Comparison of ENCODE assay signal across 1 cellular context in the genomic region with DNA sequence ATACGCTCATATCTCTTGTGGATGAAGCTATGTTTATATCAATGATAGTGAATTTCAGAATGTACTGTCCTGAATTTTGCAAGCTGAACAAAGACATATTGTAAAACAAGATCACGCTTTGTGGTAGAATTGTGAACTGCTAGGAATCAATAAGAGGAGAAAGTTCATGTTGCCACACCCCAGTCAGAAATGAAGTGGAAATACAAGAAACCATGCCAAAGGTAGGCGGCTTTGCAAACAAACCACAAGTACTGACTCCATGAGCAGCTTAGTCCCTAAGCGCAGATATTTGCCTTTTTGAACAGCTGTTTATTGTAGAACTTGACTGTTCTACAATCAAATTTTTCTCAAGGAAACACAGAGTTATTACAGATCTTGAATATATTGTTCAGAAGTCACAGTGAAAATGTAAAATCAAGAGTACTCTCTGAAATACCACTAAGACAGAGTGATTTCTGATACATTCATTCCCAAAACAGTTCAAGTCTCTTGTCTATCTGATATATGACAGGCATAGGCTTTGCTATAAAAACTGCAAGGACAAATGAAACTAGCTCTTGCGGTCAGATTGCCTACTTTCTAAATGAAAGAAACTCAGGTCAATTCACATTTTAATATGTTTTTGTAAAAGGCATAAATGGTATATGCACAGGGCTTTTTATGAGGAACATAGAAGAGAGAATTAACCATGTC.
TF ChIP-seq lines count a peak whose summit lies in the region.

No MANE protein-coding gene starts in this region.

TF ChIP-seq in HepG2, 621 proteins besides CTCF, POLR2A, EP300 and RAD21 (continued from another document and continues in another):
- TF ChIP-seq, protein P1, sequence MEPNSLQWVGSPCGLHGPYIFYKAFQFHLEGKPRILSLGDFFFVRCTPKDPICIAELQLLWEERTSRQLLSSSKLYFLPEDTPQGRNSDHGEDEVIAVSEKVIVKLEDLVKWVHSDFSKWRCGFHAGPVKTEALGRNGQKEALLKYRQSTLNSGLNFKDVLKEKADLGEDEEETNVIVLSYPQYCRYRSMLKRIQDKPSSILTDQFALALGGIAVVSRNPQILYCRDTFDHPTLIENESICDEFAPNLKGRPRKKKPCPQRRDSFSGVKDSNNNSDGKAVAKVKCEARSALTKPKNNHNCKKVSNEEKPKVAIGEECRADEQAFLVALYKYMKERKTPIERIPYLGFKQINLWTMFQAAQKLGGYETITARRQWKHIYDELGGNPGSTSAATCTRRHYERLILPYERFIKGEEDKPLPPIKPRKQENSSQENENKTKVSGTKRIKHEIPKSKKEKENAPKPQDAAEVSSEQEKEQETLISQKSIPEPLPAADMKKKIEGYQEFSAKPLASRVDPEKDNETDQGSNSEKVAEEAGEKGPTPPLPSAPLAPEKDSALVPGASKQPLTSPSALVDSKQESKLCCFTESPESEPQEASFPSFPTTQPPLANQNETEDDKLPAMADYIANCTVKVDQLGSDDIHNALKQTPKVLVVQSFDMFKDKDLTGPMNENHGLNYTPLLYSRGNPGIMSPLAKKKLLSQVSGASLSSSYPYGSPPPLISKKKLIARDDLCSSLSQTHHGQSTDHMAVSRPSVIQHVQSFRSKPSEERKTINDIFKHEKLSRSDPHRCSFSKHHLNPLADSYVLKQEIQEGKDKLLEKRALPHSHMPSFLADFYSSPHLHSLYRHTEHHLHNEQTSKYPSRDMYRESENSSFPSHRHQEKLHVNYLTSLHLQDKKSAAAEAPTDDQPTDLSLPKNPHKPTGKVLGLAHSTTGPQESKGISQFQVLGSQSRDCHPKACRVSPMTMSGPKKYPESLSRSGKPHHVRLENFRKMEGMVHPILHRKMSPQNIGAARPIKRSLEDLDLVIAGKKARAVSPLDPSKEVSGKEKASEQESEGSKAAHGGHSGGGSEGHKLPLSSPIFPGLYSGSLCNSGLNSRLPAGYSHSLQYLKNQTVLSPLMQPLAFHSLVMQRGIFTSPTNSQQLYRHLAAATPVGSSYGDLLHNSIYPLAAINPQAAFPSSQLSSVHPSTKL (CRISPR knock-in tag; IDR thresholded peaks at IDR 0.05) = peak; percentile 91
- TF ChIP-seq RBM22 (optimal IDR thresholded peaks at IDR 0.05; ENCODE audit: low read length) (no peak), NFYC (CRISPR knock-in tag; IDR thresholded peaks at IDR 0.05) (no peak), STAT5B (CRISPR knock-in tag; IDR thresholded peaks at IDR 0.05) (no peak), ZNF260 (CRISPR knock-in tag; IDR thresholded peaks at IDR 0.05; ENCODE audit: borderline replicate concordance, low read depth) (no peak), KDM1A (CRISPR knock-in tag; IDR thresholded peaks at IDR 0.05) (no peak), GABPB1 (CRISPR knock-in tag; IDR thresholded peaks at IDR 0.05) (no peak), MIER3 (CRISPR knock-in tag; IDR thresholded peaks at IDR 0.05; ENCODE audit: borderline replicate concordance) (no peak), ZNF589 (CRISPR knock-in tag; conservative IDR thresholded peaks at IDR 0.05) (no peak), SMAD1 (CRISPR knock-in tag; IDR thresholded peaks at IDR 0.05; ENCODE audit: borderline replicate concordance, low read depth) (no peak), KLF12 (CRISPR knock-in tag; IDR thresholded peaks at IDR 0.05; ENCODE audit: borderline replicate concordance) (peak; percentile 78; the same call in 1 of the 2 replicates), NFIB (CRISPR knock-in tag; IDR thresholded peaks at IDR 0.05; ENCODE audit: borderline replicate concordance) (no peak), ETV6 (CRISPR knock-in tag; conservative IDR thresholded peaks at IDR 0.05) (no peak), HMG20A (CRISPR knock-in tag; IDR thresholded peaks at IDR 0.05; ENCODE audit: borderline replicate concordance) (peak; percentile 58), NFE2L2 (IDR thresholded peaks at IDR 0.05; ENCODE audit: low read length) (no peak), FOXP1 (IDR thresholded peaks at IDR 0.05) (no peak), FOXP1 (CRISPR knock-in tag; IDR thresholded peaks at IDR 0.05) (peak; percentile 53; the same call in 1 of the 2 replicates), CBX2 (IDR thresholded peaks at IDR 0.05; ENCODE audit: low read depth, low read length) (no peak), CBX2 (CRISPR knock-in tag; IDR thresholded peaks at IDR 0.05; ENCODE audit: low read depth) (no peak), YEATS2 (CRISPR knock-in tag; IDR thresholded peaks at IDR 0.05; ENCODE audit: borderline replicate concordance) (no peak), TOPORS (CRISPR knock-in tag; IDR thresholded peaks at IDR 0.05) (no peak), FOXK1 (CRISPR knock-in tag; IDR thresholded peaks at IDR 0.05; ENCODE audit: borderline replicate concordance, low read depth) (peak; percentile 39; the same call in 1 of the 2 replicates), SKI (IDR thresholded peaks at IDR 0.05; ENCODE audit: partially characterized antibody) (no peak), ZNF781 (CRISPR knock-in tag; IDR thresholded peaks at IDR 0.05; ENCODE audit: borderline replicate concordance, not compliant biosample characterization) (no peak), NPAS2 (CRISPR knock-in tag; IDR thresholded peaks at IDR 0.05; ENCODE audit: borderline replicate concordance) (no peak), SAP130 (CRISPR knock-in tag; IDR thresholded peaks at IDR 0.05; ENCODE audit: low read depth) (0 out of 2 replicates have a peak, but pooled peaks have one; percentile 17)
- TF ChIP-seq, protein P2, sequence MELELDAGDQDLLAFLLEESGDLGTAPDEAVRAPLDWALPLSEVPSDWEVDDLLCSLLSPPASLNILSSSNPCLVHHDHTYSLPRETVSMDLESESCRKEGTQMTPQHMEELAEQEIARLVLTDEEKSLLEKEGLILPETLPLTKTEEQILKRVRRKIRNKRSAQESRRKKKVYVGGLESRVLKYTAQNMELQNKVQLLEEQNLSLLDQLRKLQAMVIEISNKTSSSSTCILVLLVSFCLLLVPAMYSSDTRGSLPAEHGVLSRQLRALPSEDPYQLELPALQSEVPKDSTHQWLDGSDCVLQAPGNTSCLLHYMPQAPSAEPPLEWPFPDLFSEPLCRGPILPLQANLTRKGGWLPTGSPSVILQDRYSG (CRISPR knock-in tag; IDR thresholded peaks at IDR 0.05) = no peak
- TF ChIP-seq, protein P3, sequence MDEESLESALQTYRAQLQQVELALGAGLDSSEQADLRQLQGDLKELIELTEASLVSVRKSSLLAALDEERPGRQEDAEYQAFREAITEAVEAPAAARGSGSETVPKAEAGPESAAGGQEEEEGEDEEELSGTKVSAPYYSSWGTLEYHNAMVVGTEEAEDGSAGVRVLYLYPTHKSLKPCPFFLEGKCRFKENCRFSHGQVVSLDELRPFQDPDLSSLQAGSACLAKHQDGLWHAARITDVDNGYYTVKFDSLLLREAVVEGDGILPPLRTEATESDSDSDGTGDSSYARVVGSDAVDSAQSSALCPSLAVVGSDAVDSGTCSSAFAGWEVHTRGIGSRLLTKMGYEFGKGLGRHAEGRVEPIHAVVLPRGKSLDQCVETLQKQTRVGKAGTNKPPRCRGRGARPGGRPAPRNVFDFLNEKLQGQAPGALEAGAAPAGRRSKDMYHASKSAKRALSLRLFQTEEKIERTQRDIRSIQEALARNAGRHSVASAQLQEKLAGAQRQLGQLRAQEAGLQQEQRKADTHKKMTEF (CRISPR knock-in tag; IDR thresholded peaks at IDR 0.05) = peak; percentile 48; the same call in 1 of the 2 replicates
- TF ChIP-seq, protein P4, sequence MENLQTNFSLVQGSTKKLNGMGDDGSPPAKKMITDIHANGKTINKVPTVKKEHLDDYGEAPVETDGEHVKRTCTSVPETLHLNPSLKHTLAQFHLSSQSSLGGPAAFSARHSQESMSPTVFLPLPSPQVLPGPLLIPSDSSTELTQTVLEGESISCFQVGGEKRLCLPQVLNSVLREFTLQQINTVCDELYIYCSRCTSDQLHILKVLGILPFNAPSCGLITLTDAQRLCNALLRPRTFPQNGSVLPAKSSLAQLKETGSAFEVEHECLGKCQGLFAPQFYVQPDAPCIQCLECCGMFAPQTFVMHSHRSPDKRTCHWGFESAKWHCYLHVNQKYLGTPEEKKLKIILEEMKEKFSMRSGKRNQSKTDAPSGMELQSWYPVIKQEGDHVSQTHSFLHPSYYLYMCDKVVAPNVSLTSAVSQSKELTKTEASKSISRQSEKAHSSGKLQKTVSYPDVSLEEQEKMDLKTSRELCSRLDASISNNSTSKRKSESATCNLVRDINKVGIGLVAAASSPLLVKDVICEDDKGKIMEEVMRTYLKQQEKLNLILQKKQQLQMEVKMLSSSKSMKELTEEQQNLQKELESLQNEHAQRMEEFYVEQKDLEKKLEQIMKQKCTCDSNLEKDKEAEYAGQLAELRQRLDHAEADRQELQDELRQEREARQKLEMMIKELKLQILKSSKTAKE (CRISPR knock-in tag; IDR thresholded peaks at IDR 0.05; ENCODE audit: borderline replicate concordance) = no peak
- TF ChIP-seq, protein P5, sequence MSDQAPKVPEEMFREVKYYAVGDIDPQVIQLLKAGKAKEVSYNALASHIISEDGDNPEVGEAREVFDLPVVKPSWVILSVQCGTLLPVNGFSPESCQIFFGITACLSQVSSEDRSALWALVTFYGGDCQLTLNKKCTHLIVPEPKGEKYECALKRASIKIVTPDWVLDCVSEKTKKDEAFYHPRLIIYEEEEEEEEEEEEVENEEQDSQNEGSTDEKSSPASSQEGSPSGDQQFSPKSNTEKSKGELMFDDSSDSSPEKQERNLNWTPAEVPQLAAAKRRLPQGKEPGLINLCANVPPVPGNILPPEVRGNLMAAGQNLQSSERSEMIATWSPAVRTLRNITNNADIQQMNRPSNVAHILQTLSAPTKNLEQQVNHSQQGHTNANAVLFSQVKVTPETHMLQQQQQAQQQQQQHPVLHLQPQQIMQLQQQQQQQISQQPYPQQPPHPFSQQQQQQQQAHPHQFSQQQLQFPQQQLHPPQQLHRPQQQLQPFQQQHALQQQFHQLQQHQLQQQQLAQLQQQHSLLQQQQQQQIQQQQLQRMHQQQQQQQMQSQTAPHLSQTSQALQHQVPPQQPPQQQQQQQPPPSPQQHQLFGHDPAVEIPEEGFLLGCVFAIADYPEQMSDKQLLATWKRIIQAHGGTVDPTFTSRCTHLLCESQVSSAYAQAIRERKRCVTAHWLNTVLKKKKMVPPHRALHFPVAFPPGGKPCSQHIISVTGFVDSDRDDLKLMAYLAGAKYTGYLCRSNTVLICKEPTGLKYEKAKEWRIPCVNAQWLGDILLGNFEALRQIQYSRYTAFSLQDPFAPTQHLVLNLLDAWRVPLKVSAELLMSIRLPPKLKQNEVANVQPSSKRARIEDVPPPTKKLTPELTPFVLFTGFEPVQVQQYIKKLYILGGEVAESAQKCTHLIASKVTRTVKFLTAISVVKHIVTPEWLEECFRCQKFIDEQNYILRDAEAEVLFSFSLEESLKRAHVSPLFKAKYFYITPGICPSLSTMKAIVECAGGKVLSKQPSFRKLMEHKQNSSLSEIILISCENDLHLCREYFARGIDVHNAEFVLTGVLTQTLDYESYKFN (CRISPR knock-in tag; conservative IDR thresholded peaks at IDR 0.05) = peak; percentile 90
- TF ChIP-seq, protein P6, sequence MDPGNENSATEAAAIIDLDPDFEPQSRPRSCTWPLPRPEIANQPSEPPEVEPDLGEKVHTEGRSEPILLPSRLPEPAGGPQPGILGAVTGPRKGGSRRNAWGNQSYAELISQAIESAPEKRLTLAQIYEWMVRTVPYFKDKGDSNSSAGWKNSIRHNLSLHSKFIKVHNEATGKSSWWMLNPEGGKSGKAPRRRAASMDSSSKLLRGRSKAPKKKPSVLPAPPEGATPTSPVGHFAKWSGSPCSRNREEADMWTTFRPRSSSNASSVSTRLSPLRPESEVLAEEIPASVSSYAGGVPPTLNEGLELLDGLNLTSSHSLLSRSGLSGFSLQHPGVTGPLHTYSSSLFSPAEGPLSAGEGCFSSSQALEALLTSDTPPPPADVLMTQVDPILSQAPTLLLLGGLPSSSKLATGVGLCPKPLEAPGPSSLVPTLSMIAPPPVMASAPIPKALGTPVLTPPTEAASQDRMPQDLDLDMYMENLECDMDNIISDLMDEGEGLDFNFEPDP (CRISPR knock-in tag; conservative IDR thresholded peaks at IDR 0.05) = no peak
- TF ChIP-seq, protein P7, sequence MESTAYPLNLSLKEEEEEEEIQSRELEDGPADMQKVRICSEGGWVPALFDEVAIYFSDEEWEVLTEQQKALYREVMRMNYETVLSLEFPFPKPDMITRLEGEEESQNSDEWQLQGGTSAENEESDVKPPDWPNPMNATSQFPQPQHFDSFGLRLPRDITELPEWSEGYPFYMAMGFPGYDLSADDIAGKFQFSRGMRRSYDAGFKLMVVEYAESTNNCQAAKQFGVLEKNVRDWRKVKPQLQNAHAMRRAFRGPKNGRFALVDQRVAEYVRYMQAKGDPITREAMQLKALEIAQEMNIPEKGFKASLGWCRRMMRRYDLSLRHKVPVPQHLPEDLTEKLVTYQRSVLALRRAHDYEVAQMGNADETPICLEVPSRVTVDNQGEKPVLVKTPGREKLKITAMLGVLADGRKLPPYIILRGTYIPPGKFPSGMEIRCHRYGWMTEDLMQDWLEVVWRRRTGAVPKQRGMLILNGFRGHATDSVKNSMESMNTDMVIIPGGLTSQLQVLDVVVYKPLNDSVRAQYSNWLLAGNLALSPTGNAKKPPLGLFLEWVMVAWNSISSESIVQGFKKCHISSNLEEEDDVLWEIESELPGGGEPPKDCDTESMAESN (CRISPR knock-in tag; conservative IDR thresholded peaks at IDR 0.05) = 0 out of 2 replicates have a peak, but pooled peaks have one; percentile 34
- TF ChIP-seq, protein P8, sequence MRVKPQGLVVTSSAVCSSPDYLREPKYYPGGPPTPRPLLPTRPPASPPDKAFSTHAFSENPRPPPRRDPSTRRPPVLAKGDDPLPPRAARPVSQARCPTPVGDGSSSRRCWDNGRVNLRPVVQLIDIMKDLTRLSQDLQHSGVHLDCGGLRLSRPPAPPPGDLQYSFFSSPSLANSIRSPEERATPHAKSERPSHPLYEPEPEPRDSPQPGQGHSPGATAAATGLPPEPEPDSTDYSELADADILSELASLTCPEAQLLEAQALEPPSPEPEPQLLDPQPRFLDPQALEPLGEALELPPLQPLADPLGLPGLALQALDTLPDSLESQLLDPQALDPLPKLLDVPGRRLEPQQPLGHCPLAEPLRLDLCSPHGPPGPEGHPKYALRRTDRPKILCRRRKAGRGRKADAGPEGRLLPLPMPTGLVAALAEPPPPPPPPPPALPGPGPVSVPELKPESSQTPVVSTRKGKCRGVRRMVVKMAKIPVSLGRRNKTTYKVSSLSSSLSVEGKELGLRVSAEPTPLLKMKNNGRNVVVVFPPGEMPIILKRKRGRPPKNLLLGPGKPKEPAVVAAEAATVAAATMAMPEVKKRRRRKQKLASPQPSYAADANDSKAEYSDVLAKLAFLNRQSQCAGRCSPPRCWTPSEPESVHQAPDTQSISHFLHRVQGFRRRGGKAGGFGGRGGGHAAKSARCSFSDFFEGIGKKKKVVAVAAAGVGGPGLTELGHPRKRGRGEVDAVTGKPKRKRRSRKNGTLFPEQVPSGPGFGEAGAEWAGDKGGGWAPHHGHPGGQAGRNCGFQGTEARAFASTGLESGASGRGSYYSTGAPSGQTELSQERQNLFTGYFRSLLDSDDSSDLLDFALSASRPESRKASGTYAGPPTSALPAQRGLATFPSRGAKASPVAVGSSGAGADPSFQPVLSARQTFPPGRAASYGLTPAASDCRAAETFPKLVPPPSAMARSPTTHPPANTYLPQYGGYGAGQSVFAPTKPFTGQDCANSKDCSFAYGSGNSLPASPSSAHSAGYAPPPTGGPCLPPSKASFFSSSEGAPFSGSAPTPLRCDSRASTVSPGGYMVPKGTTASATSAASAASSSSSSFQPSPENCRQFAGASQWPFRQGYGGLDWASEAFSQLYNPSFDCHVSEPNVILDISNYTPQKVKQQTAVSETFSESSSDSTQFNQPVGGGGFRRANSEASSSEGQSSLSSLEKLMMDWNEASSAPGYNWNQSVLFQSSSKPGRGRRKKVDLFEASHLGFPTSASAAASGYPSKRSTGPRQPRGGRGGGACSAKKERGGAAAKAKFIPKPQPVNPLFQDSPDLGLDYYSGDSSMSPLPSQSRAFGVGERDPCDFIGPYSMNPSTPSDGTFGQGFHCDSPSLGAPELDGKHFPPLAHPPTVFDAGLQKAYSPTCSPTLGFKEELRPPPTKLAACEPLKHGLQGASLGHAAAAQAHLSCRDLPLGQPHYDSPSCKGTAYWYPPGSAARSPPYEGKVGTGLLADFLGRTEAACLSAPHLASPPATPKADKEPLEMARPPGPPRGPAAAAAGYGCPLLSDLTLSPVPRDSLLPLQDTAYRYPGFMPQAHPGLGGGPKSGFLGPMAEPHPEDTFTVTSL (CRISPR knock-in tag; IDR thresholded peaks at IDR 0.05; ENCODE audit: borderline replicate concordance) = peak; percentile 95
